23 cellular contexts compared by ENCODE assay signal in the genomic region with DNA sequence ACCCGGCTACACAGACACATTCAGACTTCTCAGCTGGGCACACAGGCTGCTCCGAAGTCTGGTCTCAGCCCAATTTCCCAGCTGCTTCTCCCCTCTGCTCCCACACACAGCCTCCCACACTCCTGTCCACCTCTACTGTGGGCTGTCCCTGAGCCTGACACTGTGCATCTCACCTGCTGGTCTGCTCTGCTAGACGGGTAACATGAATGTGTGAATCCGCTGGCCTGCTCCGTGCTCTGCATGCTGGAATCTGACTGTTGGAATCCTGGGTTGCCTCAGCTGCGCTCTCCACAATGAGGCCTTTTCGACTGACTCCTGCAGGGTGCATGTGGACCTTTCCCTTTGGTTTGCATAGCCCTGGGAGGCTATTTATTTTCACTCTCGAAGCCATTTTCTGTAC.
"Had no signal": no experiment of that assay in that cellular context is flagged by ENCODE, and none has a peak within 500 bp of the region (broad histone marks: within the 10 kb centered on the region; RNA-seq: fewer than 3 reads in every experiment).

No MANE protein-coding gene starts in this region.

- H3K4me1 Mint-ChIP-seq: activated B cell treated with CpG ODN at 0.5 μM for 24 hours; activated CD4-positive, alpha-beta T cell treated with anti-CD3 and anti-CD28 coated beads, Interleukin-2, amount 10 ng/mL, durations not matched to agents 24 days and 14 days; activated CD8-positive, alpha-beta memory T cell treated with anti-CD3 and anti-CD28 coated beads, Interleukin-2, amount 10 ng/mL, durations not matched to agents 7 days and 5 days; activated naive CD4-positive, alpha-beta T cell treated with anti-CD3 and anti-CD28 coated beads, Interleukin-2, amount 50 U/mL, for 24 hours; T-helper 17 cell had no signal

- ATAC-seq: activated CD8-positive, alpha-beta memory T cell treated with anti-CD3 and anti-CD28 coated beads, Interleukin-2, amount 10 ng/mL, durations not matched to agents 7 days and 5 days; PC-3; T-helper 17 cell had no signal

- H3K9me3 Mint-ChIP-seq: activated B cell treated with CpG ODN at 0.5 μM for 24 hours; activated CD4-positive, alpha-beta T cell treated with anti-CD3 and anti-CD28 coated beads, Interleukin-2, amount 10 ng/mL, durations not matched to agents 24 days and 14 days; activated naive CD4-positive, alpha-beta T cell treated with anti-CD3 and anti-CD28 coated beads, Interleukin-2, amount 50 U/mL, for 24 hours; activated T-cell treated with anti-CD3 and anti-CD28 coated beads, Interleukin-2, amount 50 U/mL, for 24 hours; activated T-helper 1 cell treated with anti-CD3 and anti-CD28 coated beads, Interleukin-12 subunit alpha, Interleukin-12 subunit beta, Interleukin-2, Interleukin-4 antibody, amounts not matched to agents 30 ng/mL and 10 ng/mL and 1 ng/mL, durations not matched to agents 14 hours and 24 hours and 36 hours; brain had no signal

- H3K27ac Mint-ChIP-seq: activated B cell treated with CpG ODN at 0.5 μM for 24 hours; activated CD4-positive, alpha-beta T cell treated with anti-CD3 and anti-CD28 coated beads, Interleukin-2, amount 10 ng/mL, durations not matched to agents 24 days and 14 days; activated CD8-positive, alpha-beta memory T cell treated with anti-CD3 and anti-CD28 coated beads, Interleukin-2, amount 10 ng/mL, durations not matched to agents 7 days and 5 days; activated naive CD4-positive, alpha-beta T cell treated with anti-CD3 and anti-CD28 coated beads, Interleukin-2, amount 50 U/mL, for 24 hours; activated T-cell treated with anti-CD3 and anti-CD28 coated beads, Interleukin-2, amount 50 U/mL, for 24 hours; activated T-helper 1 cell treated with anti-CD3 and anti-CD28 coated beads, Interleukin-12 subunit alpha, Interleukin-12 subunit beta, Interleukin-2, Interleukin-4 antibody, amounts not matched to agents 30 ng/mL and 10 ng/mL and 1 ng/mL, durations not matched to agents 14 hours and 24 hours and 36 hours; T-helper 17 cell had no signal

- H3K36me3 Mint-ChIP-seq: activated CD8-positive, alpha-beta memory T cell treated with anti-CD3 and anti-CD28 coated beads, Interleukin-2, amount 10 ng/mL, durations not matched to agents 7 days and 5 days; activated naive CD4-positive, alpha-beta T cell treated with anti-CD3 and anti-CD28 coated beads, Interleukin-2, amount 50 U/mL, for 24 hours; brain had no signal

- DNase-seq: activated B cell treated with CpG ODN at 0.5 μM for 24 hours; activated CD4-positive, alpha-beta T cell treated with anti-CD3 and anti-CD28 coated beads for 1 hour; activated CD4-positive, alpha-beta T cell treated with anti-CD3 and anti-CD28 coated beads, Interleukin-2, amount 10 ng/mL, durations not matched to agents 24 days and 14 days; activated CD4-positive, alpha-beta T cell treated with anti-CD3 and anti-CD28 coated beads, Interleukin-2, amount 50 U/mL, for 48 hours; activated CD8-positive, alpha-beta memory T cell treated with anti-CD3 and anti-CD28 coated beads, Interleukin-2, amount 10 ng/mL, durations not matched to agents 7 days and 5 days; activated effector memory CD4-positive, alpha-beta T cell treated with Interleukin-2 at 50 U/mL for 16 hours; activated naive CD4-positive, alpha-beta T cell; activated T-cell treated with anti-CD3 and anti-CD28 coated beads, Interleukin-2, amount 50 U/mL, for 24 hours; KG1; NCI-H1092; NCI-H1417 treated with DMSO at 0.1 percent for 48 hours; NCI-H1694; NCI-H2029; NCI-H2107; NCI-H2171 treated with DMSO at 0.1 percent for 48 hours; NCI-H524; PC-3; SHP77 treated with DMSO at 0.1 percent for 48 hours; T-helper 17 cell; T-helper 9 cell had no signal

- H3K4me3 Mint-ChIP-seq: activated B cell treated with CpG ODN at 0.5 μM for 24 hours; activated CD4-positive, alpha-beta T cell treated with anti-CD3 and anti-CD28 coated beads, Interleukin-2, amount 10 ng/mL, durations not matched to agents 24 days and 14 days; activated CD8-positive, alpha-beta memory T cell treated with anti-CD3 and anti-CD28 coated beads, Interleukin-2, amount 10 ng/mL, durations not matched to agents 7 days and 5 days; activated naive CD4-positive, alpha-beta T cell treated with anti-CD3 and anti-CD28 coated beads, Interleukin-2, amount 50 U/mL, for 24 hours; activated T-cell treated with anti-CD3 and anti-CD28 coated beads, Interleukin-2, amount 50 U/mL, for 24 hours; activated T-helper 1 cell treated with anti-CD3 and anti-CD28 coated beads, Interleukin-12 subunit alpha, Interleukin-12 subunit beta, Interleukin-2, Interleukin-4 antibody, amounts not matched to agents 30 ng/mL and 10 ng/mL and 1 ng/mL, durations not matched to agents 14 hours and 24 hours and 36 hours; brain; T-helper 17 cell had no signal
